27 cellular contexts compared by ENCODE assay signal in genomic region chr1:100717218-100717617, GRCh38.
"Had no signal": no experiment of that assay in that cellular context is flagged by ENCODE, and none has a peak within 500 bp of the region (broad histone marks: within the 10 kb centered on the region; RNA-seq: fewer than 3 reads in every experiment).

No MANE protein-coding gene starts in this region.

- DNase-seq: stimulated activated CD4-positive, alpha-beta T cell treated with anti-CD3 and anti-CD28 coated beads, Interleukin-2, amount 100 ng/mL, for 48 hours; stimulated activated CD4-positive, alpha-beta T cell treated with anti-CD3 and anti-CD28 coated beads, Interleukin-4, amount 100 ng/mL, for 1 hour; stimulated activated CD4-positive, alpha-beta T cell treated with anti-CD3 and anti-CD28 coated beads, Interleukin-4, amount 100 ng/mL, for 24 hours; stimulated activated CD4-positive, alpha-beta T cell treated with anti-CD3 and anti-CD28 coated beads, Interleukin-4, amount 100 ng/mL, for 4 hours; stimulated activated CD8-positive, alpha-beta memory T cell treated with anti-CD3 and anti-CD28 coated beads, Interleukin-4, amount 100 ng/mL, for 48 hours; stimulated activated naive B cell treated with anti-CD40 and anti-IgM and Interleukin-4, amounts not matched to agents 10 μg/mL and 1 μg/mL and 100 μg/mL, for 72 hours; stimulated activated naive CD4-positive, alpha-beta T cell; stimulated activated naive CD4-positive, alpha-beta T cell treated with Interleukin-2 at 50 U/mL for 16 hours; stimulated activated naive CD8-positive, alpha-beta T cell treated with anti-CD3 and anti-CD28 coated beads, Interleukin-15, amount 100 ng/mL, for 72 hours; stimulated activated naive CD8-positive, alpha-beta T cell treated with anti-CD3 and anti-CD28 coated beads, Interleukin-15, Interleukin-2, amounts not matched to agents 100 U/mL and 50 U/mL, for 24 hours; stomach; substantia nigra; testis; thyroid gland; tibial artery; transverse colon; trophoblast cell; upper lobe of left lung; upper lobe of right lung; uterus had no signal

- ATAC-seq: stimulated activated effector memory CD8-positive, alpha-beta T cell treated with anti-CD3 and anti-CD28 coated beads, Interleukin-12 subunit alpha, Interleukin-12 subunit beta, amount 100 ng/mL, for 72 hours; stimulated activated memory B cell treated with anti-CD40 and anti-IgM and Interleukin-4, amounts not matched to agents 10 μg/mL and 1 μg/mL and 100 μg/mL, for 72 hours; stimulated activated naive B cell treated with anti-CD40 and anti-IgM and Interleukin-4, amounts not matched to agents 10 μg/mL and 1 μg/mL and 100 μg/mL, for 72 hours; stimulated activated naive CD8-positive, alpha-beta T cell treated with anti-CD3 and anti-CD28 coated beads, Interleukin-15, amount 100 ng/mL, for 72 hours; stimulated activated naive CD8-positive, alpha-beta T cell treated with anti-CD3 and anti-CD28 coated beads, Interleukin-15, Interleukin-2, amounts not matched to agents 100 U/mL and 50 U/mL, for 24 hours; upper lobe of right lung had no signal

- H3K27ac ChIP-seq: stomach, suprapubic skin, testis, thoracic aorta, thyroid gland, tibial artery, tibial nerve, transverse colon, upper lobe of left lung, upper lobe of right lung, uterus, vagina had no signal

- H3K27me3 ChIP-seq: stomach, suprapubic skin, testis, thyroid gland, tibial artery, tibial nerve, transverse colon, upper lobe of left lung, upper lobe of right lung, uterus, vagina had no signal

- H3K9me3 ChIP-seq: stomach, suprapubic skin, testis, thoracic aorta, thyroid gland, tibial artery, tibial nerve, transverse colon, upper lobe of left lung, upper lobe of right lung, uterus, vagina had no signal

- H3K4me3 ChIP-seq: stomach, suprapubic skin, testis, thoracic aorta, thyroid gland, tibial artery, tibial nerve, transverse colon, upper lobe of left lung, upper lobe of right lung, uterus, vagina had no signal

- H3K4me1 ChIP-seq: testis, thyroid gland, upper lobe of left lung, upper lobe of right lung had no signal

- FAIRE-seq: urothelium cell line had no signal

- H3K36me3 ChIP-seq: stomach, suprapubic skin, thoracic aorta, thyroid gland, tibial artery, tibial nerve, transverse colon, upper lobe of left lung, upper lobe of right lung, uterus, vagina had no signal
